Comparison of ENCODE assay signal across 8 cellular contexts in genomic region chr6:37698264-37699137, GRCh38. TPM values are rescaled to one million over a fixed set of nuclear protein-coding genes. Genes with fewer than 3 reads are reported as not detected.
DNase-seq lines count a peak whose midpoint lies in the region; ATAC-seq lines count a peak whose summit lies in the region.

No MANE protein-coding gene starts in this region.

- 0% methylated on average over 51 to 72 of the region's 72 CpGs for WGBS in esophagus, 2 donors

- H3K27ac ChIP-seq in esophagus (ENCODE audit: low read depth in 2 of 2, low read length in 1 of 2): no peak overlapping the region
- H3K27ac ChIP-seq in stomach smooth muscle (ENCODE audit: low read length): peak overlapping the region; percentile 66

- H3K36me3 ChIP-seq in esophagus (ENCODE audit: control insufficient read depth in 2 of 2, insufficient read depth in 2 of 2, low read length in 1 of 2): no peaks in the 10 kb centered on the region
- H3K36me3 ChIP-seq in stomach smooth muscle (ENCODE audit: control insufficient read depth in 2 of 2, insufficient read depth in 2 of 2, low read length in 2 of 2): no peaks in the 10 kb centered on the region

- H3K27me3 ChIP-seq in esophagus (ENCODE audit: control insufficient read depth in 1 of 2, insufficient read depth in 2 of 2, low read length in 2 of 2) (peaks cover 0 to 8% of the 10 kb centered on the region in 2 donors), stomach smooth muscle (ENCODE audit: control insufficient read depth in 1 of 2, insufficient read depth in 2 of 2, low read length in 2 of 2) (no peaks in the 10 kb centered on the region)

- H3K4me1 ChIP-seq in esophagus (ENCODE audit: control insufficient read depth in 2 of 2, insufficient read depth in 2 of 2, low read length in 1 of 2) (peaks cover 5 to 12% of the 10 kb centered on the region in 2 donors), stomach smooth muscle (ENCODE audit: control insufficient read depth, insufficient read depth, low read length) (peaks cover 25% of the 10 kb centered on the region)

- ATAC-seq in GM21381 (IDR thresholded peaks at IDR 0.05; ENCODE audit: unreplicated experiment): no peak

- DNase-seq in NCI-H2107 (lab: John Stamatoyannopoulos, UW) (peak; percentile 49), NCI-H2107 treated with DMSO at 0.1 percent for 48 hours (lab: John Stamatoyannopoulos, UW; ENCODE audit: unreplicated experiment) (no peak), NCI-H510A (lab: John Stamatoyannopoulos, UW) (peak; percentile 80), myocyte (ENCODE audit: low read depth) (peak; percentile 42)
- peak; percentile 84 for DNase-seq in activated CD8-positive, alpha-beta memory T cell treated with anti-CD3 and anti-CD28 coated beads, Interleukin-2, amount 50 U/mL, for 48 hours

- H3K4me3 ChIP-seq in esophagus (ENCODE audit: low read depth in 1 of 2, low read length in 2 of 2) (peak overlapping the region; percentile 38 to 67), stomach smooth muscle (ENCODE audit: low read length in 2 of 2) (peak overlapping the region; percentile 80 to 86)

- H3K9me3 ChIP-seq in esophagus (ENCODE audit: control insufficient read depth in 2 of 2, insufficient read depth in 1 of 2, low read depth in 1 of 2, low read length in 1 of 2) (no peaks in the 10 kb centered on the region), stomach smooth muscle (ENCODE audit: control insufficient read depth in 2 of 2, low read length in 2 of 2) (no peaks in the 10 kb centered on the region)

- H3K9ac ChIP-seq in stomach smooth muscle (ENCODE audit: low read length in 2 of 2): peak overlapping the region in 1 of 2 donors; percentile 64

RNA-seq across cellular contexts. Expression of gene MDGA1, which starts 0.8 kb away (rescaled TPM):
- polyA plus RNA-seq in esophagus: 1 to 10 TPM in 1 of 2 donors, under 1 TPM in 1; 0.41 to 1.2 TPM
- total RNA-seq in myocyte: 1.7 and 1.9 TPM in 2 replicates
- 2.0 TPM for polyA plus RNA-seq in myocyte (2012)
